9 cellular contexts compared by ENCODE assay signal in the genomic region with DNA sequence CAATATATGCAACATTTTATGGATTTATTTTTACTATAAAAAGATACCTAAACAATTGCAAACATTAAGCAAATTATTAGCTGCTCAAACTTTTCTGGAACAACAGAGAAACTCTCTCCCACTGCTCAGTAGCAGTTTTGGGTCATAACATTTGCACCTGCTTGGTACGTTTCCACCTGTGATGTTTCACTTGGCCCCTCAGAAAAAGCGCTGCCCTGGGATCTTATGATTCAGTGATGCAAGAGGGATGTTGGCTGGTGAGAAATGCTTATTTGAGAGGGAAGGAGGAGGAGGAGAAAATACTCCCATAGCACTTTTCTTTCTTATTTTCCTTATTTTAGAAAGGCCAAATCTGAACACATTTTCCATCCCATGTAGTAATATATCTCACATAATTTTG. TPM values are rescaled to one million over a fixed set of nuclear protein-coding genes. Genes with fewer than 3 reads are reported as not detected.
DNase-seq lines count a peak whose midpoint lies in the region; ATAC-seq and TF ChIP-seq lines count a peak whose summit lies in the region.
"Had no signal": no experiment of that assay in that cellular context is flagged by ENCODE, and none has a peak within 500 bp of the region (broad histone marks: within the 10 kb centered on the region; RNA-seq: fewer than 3 reads in every experiment).

No MANE protein-coding gene starts in this region.

- H3K27me3 Mint-ChIP-seq in activated T-cell treated with anti-CD3 and anti-CD28 coated beads, Interleukin-2, amount 50 U/mL, for 4 hours (ENCODE audit: low read depth): no peaks in the 10 kb centered on the region

- H3K4me2 ChIP-seq in mesenchymal stem cell (ENCODE audit: low read length, poor library complexity, severe bottlenecking): no peak overlapping the region

- H3K36me3 Mint-ChIP-seq in activated T-cell treated with anti-CD3 and anti-CD28 coated beads, Interleukin-2, amount 50 U/mL, for 4 hours (ENCODE audit: insufficient read depth): no peaks in the 10 kb centered on the region

- H2BK5ac ChIP-seq in mesenchymal stem cell (ENCODE audit: low read depth, low read length, poor library complexity, severe bottlenecking): no peak overlapping the region

- H3K4me3 Mint-ChIP-seq in activated T-cell treated with anti-CD3 and anti-CD28 coated beads, Interleukin-2, amount 50 U/mL, for 4 hours: peak overlapping the region; percentile 89

- H4K8ac ChIP-seq in mesenchymal stem cell (ENCODE audit: low read length): no peak overlapping the region

- H3K14ac ChIP-seq in mesenchymal stem cell (ENCODE audit: low read length in 2 of 2): no peak overlapping the region

- no peak overlapping the region for H3K4me3 ChIP-seq in body of pancreas
- H3K4me3 ChIP-seq in mesenchymal stem cell (ENCODE audit: insufficient read depth in 1 of 2, low read depth in 1 of 2, low read length in 2 of 2): peak overlapping the region in 1 of 2 experiments; percentile 77
- peak overlapping the region; percentile 69 to 83 for H3K4me3 ChIP-seq in tibial artery

- no peak for ATAC-seq in activated T-cell treated with anti-CD3 and anti-CD28 coated beads, Interleukin-2, amount 50 U/mL, for 4 hours
- no peak for ATAC-seq in body of pancreas
- ATAC-seq in HG03354 (IDR thresholded peaks at IDR 0.05; ENCODE audit: poor library complexity, severe bottlenecking, unreplicated experiment): no peak

- no peaks in the 10 kb centered on the region for H3K27me3 ChIP-seq in body of pancreas
- H3K27me3 ChIP-seq in mesenchymal stem cell (ENCODE audit: control insufficient read depth in 1 of 2, insufficient read depth in 1 of 2, low read length in 2 of 2): no peaks in the 10 kb centered on the region
- no peaks in the 10 kb centered on the region for H3K27me3 ChIP-seq in tibial artery

- H3K4me1 Mint-ChIP-seq in activated T-cell treated with anti-CD3 and anti-CD28 coated beads, Interleukin-2, amount 50 U/mL, for 4 hours (ENCODE audit: low read depth): peaks cover 57% of the 10 kb centered on the region

- no peak overlapping the region for H2BK12ac ChIP-seq in mesenchymal stem cell (ENCODE audit: low read length in 2 of 2)

- H3K27ac ChIP-seq in body of pancreas: peak overlapping the region; percentile 87 to 97 (median 95)
- peak overlapping the region; percentile 18 for H3K27ac ChIP-seq in mesenchymal stem cell (ENCODE audit: low read length, poor library complexity, severe bottlenecking)
- H3K27ac ChIP-seq in tibial artery: peak overlapping the region; percentile 88 to 96

- no peak overlapping the region for H3K23ac ChIP-seq in mesenchymal stem cell (ENCODE audit: low read length in 2 of 2)

- no peak for DNase-seq in activated T-cell treated with anti-CD3 and anti-CD28 coated beads, Interleukin-2, amount 50 U/mL, for 4 hours
- DNase-seq in activated T-cell treated with anti-CD3 and anti-CD28 coated beads for 4 hours (no peak), body of pancreas (no peak), mesenchymal stem cell (no peak), tibial artery (no peak), C1 segment of cervical spinal cord (lab: John Stamatoyannopoulos, UW) (no peak), amygdala (lab: John Stamatoyannopoulos, UW) (no peak)
- DNase-seq: effector CD4-positive, alpha-beta T cell had no signal

- no peak overlapping the region for H2BK15ac ChIP-seq in mesenchymal stem cell (ENCODE audit: low read depth, poor library complexity, severe bottlenecking)

- TF ChIP-seq CTCF in body of pancreas (IDR thresholded peaks at IDR 0.05) (no peak), tibial artery (IDR thresholded peaks at IDR 0.05) (no peak)

- H3K4ac ChIP-seq in mesenchymal stem cell (ENCODE audit: low read depth in 1 of 2, low read length in 2 of 2): peak overlapping the region in 1 of 2 experiments; percentile 95

- H2AK5ac ChIP-seq in mesenchymal stem cell (ENCODE audit: low read length, severe bottlenecking): no peak overlapping the region

- peak overlapping the region; percentile 95 for H3K9ac ChIP-seq in mesenchymal stem cell (ENCODE audit: low read length)

- H3K9me3 ChIP-seq in body of pancreas (no peaks in the 10 kb centered on the region), mesenchymal stem cell (ENCODE audit: control insufficient read depth, low read length) (no peaks in the 10 kb centered on the region), tibial artery (no peaks in the 10 kb centered on the region)

- H3K36me3 ChIP-seq in body of pancreas (replicated peaks in 1 of 2; ENCODE audit: insufficient read depth in 1 of 2, low read depth in 2 of 2) (no peaks in the 10 kb centered on the region), mesenchymal stem cell (ENCODE audit: control insufficient read depth in 1 of 2, insufficient read depth in 2 of 2, low read depth in 1 of 2, low read length in 2 of 2) (peaks cover 4 to 15% of the 10 kb centered on the region in 2 experiments), tibial artery (peaks cover 0 to 3% (median 0%) of the 10 kb centered on the region in 3 donors)

- H3K79me1 ChIP-seq in mesenchymal stem cell (replicated peaks; ENCODE audit: low read length, poor library complexity, severe bottlenecking): peaks cover 5% of the 10 kb centered on the region

- no peak overlapping the region for H4K91ac ChIP-seq in mesenchymal stem cell (ENCODE audit: low read length)

- TF ChIP-seq POLR2A in body of pancreas (IDR thresholded peaks at IDR 0.05): no peak

- H2BK120ac ChIP-seq in mesenchymal stem cell (ENCODE audit: low read depth, low read length): peak overlapping the region; percentile 19

- H3K18ac ChIP-seq in mesenchymal stem cell (ENCODE audit: low read depth in 1 of 2, low read length in 2 of 2): peak overlapping the region in 1 of 2 experiments; percentile 56

- no peaks in the 10 kb centered on the region for H3K9me3 Mint-ChIP-seq in activated T-cell treated with anti-CD3 and anti-CD28 coated beads, Interleukin-2, amount 50 U/mL, for 4 hours

- peaks cover 58% of the 10 kb centered on the region for H3K4me1 ChIP-seq in body of pancreas
- peaks cover 8% of the 10 kb centered on the region for H3K4me1 ChIP-seq in mesenchymal stem cell (ENCODE audit: control insufficient read depth, insufficient read depth, low read depth, low read length)
- H3K4me1 ChIP-seq in tibial artery: peaks cover 0 to 80% (median 41%) of the 10 kb centered on the region in 4 donors

- intact Hi-C loops in body of pancreas (cut with DNase I): no loop called here
- intact Hi-C loops in tibial artery (cut with DNase I; ENCODE audit: low total_unique reads): loop anchor here (5.0 to 10.0 kb wide), 2 partner anchors 128 to 316 kb away; no protein-coding TSS in a partner anchor

- WGBS in body of pancreas, 2 donors: 39 to 51% methylated on average over 2 of the region's 2 CpGs
- 93% methylated on average over 2 of the region's 2 CpGs for WGBS in mesenchymal stem cell

- H2AFZ ChIP-seq in mesenchymal stem cell (ENCODE audit: low read depth, low read length): no peak overlapping the region

RNA-seq across cellular contexts. Expression of a gene that starts 9.2 kb away (rescaled TPM):
- total RNA-seq in activated T-cell treated with anti-CD3 and anti-CD28 coated beads, Interleukin-2, amount 50 U/mL, for 4 hours: 1 to 10 TPM; 3.9 to 4.6 (median 4.6) TPM
- 1 to 10 TPM; 8.2 to 9.6 TPM for total RNA-seq in body of pancreas
- 30.0 TPM for polyA plus RNA-seq in mesenchymal stem cell (2013, experiment 1 of 2)
- 28.7 TPM for polyA plus RNA-seq in mesenchymal stem cell (2013, experiment 2 of 2)

RNA-seq across cellular contexts. Expression of a gene that starts 45.4 kb away (rescaled TPM):
- 10 to 100 TPM; 37.9 to 40.0 (median 38.7) TPM for total RNA-seq in activated T-cell treated with anti-CD3 and anti-CD28 coated beads, Interleukin-2, amount 50 U/mL, for 4 hours
- 1 to 10 TPM; 7.9 to 9.9 TPM for total RNA-seq in body of pancreas
- polyA plus RNA-seq in mesenchymal stem cell (2013, experiment 1 of 2): 20.6 TPM
- polyA plus RNA-seq in mesenchymal stem cell (2013, experiment 2 of 2): 20.9 TPM

Comparison
In these comparisons a context has a peak if more than half of its experiments do, and no peak if none do; other contexts are left out.
1. H3K27ac ChIP-seq: peak in every context shown above with its lines; median percentile 95 in body of pancreas; 92 in tibial artery; 18 in mesenchymal stem cell.
2. H3K4me3 ChIP-seq: peak in tibial artery (2 of 2); none in body of pancreas (0 of 2).